ENCODE assay signal across 13 cellular contexts in the genomic region with DNA sequence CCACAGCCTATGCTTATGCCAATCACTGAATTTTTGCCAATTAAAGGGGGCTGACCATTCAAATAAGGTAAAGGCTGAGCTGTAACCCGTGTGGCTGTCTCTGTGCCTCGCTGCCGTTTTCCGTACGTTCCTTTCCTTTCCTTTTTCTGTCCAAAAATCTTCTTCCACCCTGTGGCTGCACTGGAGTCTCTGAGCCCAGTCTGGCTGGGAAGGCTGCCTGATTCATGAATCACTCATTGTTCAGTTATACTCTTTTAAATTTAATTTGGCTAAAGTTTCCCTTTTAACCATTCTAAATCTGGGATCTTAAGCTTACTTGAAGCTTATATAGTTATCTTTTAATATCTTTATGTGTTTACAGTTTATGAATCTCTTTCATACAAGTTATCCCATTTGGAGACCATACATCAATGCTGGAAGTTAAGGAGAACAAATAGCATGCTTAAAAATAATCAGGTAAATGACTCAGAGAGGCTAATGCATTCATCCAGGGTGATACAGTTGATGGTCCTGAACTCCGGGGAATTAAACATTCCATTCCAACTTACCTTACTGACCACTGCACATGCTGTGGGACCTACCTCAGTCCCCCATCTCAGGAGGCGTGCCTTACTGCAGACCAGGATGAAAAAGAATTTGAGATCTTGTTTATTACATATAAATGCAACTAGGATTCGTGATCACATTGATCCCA.
"Had no signal": no experiment of that assay in that cellular context is flagged by ENCODE, and none has a peak within 500 bp of the region (broad histone marks: within the 10 kb centered on the region; RNA-seq: fewer than 3 reads in every experiment).

No MANE protein-coding gene starts in this region.

- H3K4me1 Mint-ChIP-seq: activated naive CD8-positive, alpha-beta T cell treated with anti-CD3 and anti-CD28 coated beads for 36 hours had no signal

- H3K27me3 Mint-ChIP-seq: activated CD4-positive, alpha-beta memory T cell treated with anti-CD3 and anti-CD28 coated beads for 36 hours; activated naive CD8-positive, alpha-beta T cell treated with anti-CD3 and anti-CD28 coated beads for 36 hours had no signal

- H3K4me3 Mint-ChIP-seq: activated CD4-positive, alpha-beta memory T cell treated with anti-CD3 and anti-CD28 coated beads for 36 hours; activated naive CD8-positive, alpha-beta T cell treated with anti-CD3 and anti-CD28 coated beads for 36 hours; natural killer cell treated with Interleukin-12 subunit alpha and Interleukin-12 subunit beta and Interleukin-15 and Interleukin-18, amount 100 ng/mL, for 72 hours had no signal

- H3K36me3 Mint-ChIP-seq: activated CD4-positive, alpha-beta memory T cell treated with anti-CD3 and anti-CD28 coated beads for 36 hours; activated naive CD8-positive, alpha-beta T cell treated with anti-CD3 and anti-CD28 coated beads for 36 hours; natural killer cell treated with Interleukin-12 subunit alpha and Interleukin-12 subunit beta and Interleukin-15 and Interleukin-18, amount 100 ng/mL, for 72 hours had no signal

- H3K4me3 ChIP-seq: cardiac muscle cell, gastrocnemius medialis had no signal

- DNase-seq: activated CD4-positive, alpha-beta memory T cell treated with anti-CD3 and anti-CD28 coated beads for 36 hours; activated CD4-positive, CD25-positive, alpha-beta regulatory T cell treated with anti-CD3 and anti-CD28 coated beads, Interleukin-2, amount 50 U/mL, for 72 hours; activated gamma-delta T cell treated with Interleukin-2 at 50 U/mL for 16 hours; activated naive CD8-positive, alpha-beta T cell treated with anti-CD3 and anti-CD28 coated beads for 36 hours; activated T-cell treated with anti-CD3 and anti-CD28 coated beads, Interleukin-2, amount 50 U/mL, for 48 hours; gastrocnemius medialis; mesenchymal stem cell; stimulated activated CD4-positive, alpha-beta T cell treated with anti-CD3 and anti-CD28 coated beads, Interleukin-12 subunit alpha, Interleukin-12 subunit beta, amount 100 ng/mL, for 4 hours; stimulated activated naive CD4-positive, alpha-beta T cell; trophoblast cell had no signal

- H3K4me1 ChIP-seq: gastrocnemius medialis had no signal

- H3K9me3 ChIP-seq: gastrocnemius medialis had no signal

- ATAC-seq: gastrocnemius medialis; natural killer cell treated with Interleukin-12 subunit alpha and Interleukin-12 subunit beta and Interleukin-15 and Interleukin-18, amount 100 ng/mL, for 72 hours had no signal

- H3K27me3 ChIP-seq: cardiac muscle cell, gastrocnemius medialis had no signal

- H3K9me3 Mint-ChIP-seq: activated CD4-positive, alpha-beta memory T cell treated with anti-CD3 and anti-CD28 coated beads for 36 hours; activated naive CD8-positive, alpha-beta T cell treated with anti-CD3 and anti-CD28 coated beads for 36 hours; natural killer cell treated with Interleukin-12 subunit alpha and Interleukin-12 subunit beta and Interleukin-15 and Interleukin-18, amount 100 ng/mL, for 72 hours had no signal

- H3K27ac Mint-ChIP-seq: activated CD4-positive, alpha-beta memory T cell treated with anti-CD3 and anti-CD28 coated beads for 36 hours; activated naive CD8-positive, alpha-beta T cell treated with anti-CD3 and anti-CD28 coated beads for 36 hours; natural killer cell treated with Interleukin-12 subunit alpha and Interleukin-12 subunit beta and Interleukin-15 and Interleukin-18, amount 100 ng/mL, for 72 hours had no signal

- FAIRE-seq: colon had no signal

- H3K27ac ChIP-seq: cardiac muscle cell, gastrocnemius medialis had no signal

- H3K36me3 ChIP-seq: cardiac muscle cell, gastrocnemius medialis had no signal
